ENCODE assay signal across 35 cellular contexts in the genomic region with DNA sequence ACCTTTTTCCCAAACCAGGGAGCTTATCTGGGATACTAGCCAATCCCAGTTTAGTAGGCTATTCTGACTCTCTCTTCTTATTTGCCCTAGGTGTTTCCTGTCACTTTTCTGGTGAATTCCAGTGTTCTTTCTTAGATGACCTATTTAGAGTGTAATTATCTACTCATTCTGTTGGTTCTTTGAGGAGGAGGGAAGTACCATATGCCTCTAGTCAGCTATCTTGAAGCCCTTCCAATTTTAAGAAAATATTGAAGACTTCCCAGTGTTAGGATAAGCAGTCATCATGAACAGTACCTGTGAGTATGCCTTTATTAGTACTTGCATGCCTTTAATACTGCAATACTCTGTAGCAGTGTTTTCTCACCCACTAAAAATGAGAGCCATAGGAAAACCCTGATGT.
"Had no signal": no experiment of that assay in that cellular context is flagged by ENCODE, and none has a peak within 500 bp of the region (broad histone marks: within the 10 kb centered on the region; RNA-seq: fewer than 3 reads in every experiment).

No MANE protein-coding gene starts in this region.

- H3K27ac Mint-ChIP-seq: activated B cell treated with CpG ODN at 0.5 μM for 24 hours; activated CD8-positive, alpha-beta T cell treated with anti-CD3 and anti-CD28 coated beads for 36 hours; activated naive CD4-positive, alpha-beta T cell treated with anti-CD3 and anti-CD28 coated beads for 36 hours; activated naive CD4-positive, alpha-beta T cell treated with anti-CD3 and anti-CD28 coated beads, Interleukin-2, amount 50 U/mL, for 24 hours; activated naive CD8-positive, alpha-beta T cell treated with anti-CD3 and anti-CD28 coated beads for 36 hours; activated naive CD8-positive, alpha-beta T cell treated with anti-CD3 and anti-CD28 coated beads, Interleukin-2, amount 50 U/mL, for 24 hours; activated T-helper 1 cell treated with anti-CD3 and anti-CD28 coated beads, Interleukin-12 subunit alpha, Interleukin-12 subunit beta, Interleukin-2, Interleukin-4 antibody, amounts not matched to agents 30 ng/mL and 10 ng/mL and 1 ng/mL, durations not matched to agents 14 hours and 24 hours and 36 hours; activated T-helper 2 cell treated with anti-CD3 and anti-CD28 coated beads, Interferon-gamma antibody, Interleukin-2, Interleukin-4, amounts not matched to agents 10 μg/mL and 5 μg/mL and 100 μg/mL, durations not matched to agents 14 hours and 24 hours and 36 hours; brain; effector memory CD8-positive, alpha-beta T cell; T-helper 17 cell; T-helper 2 cell treated with Interferon-gamma antibody and Interleukin-4, amounts not matched to agents 5 μg/mL and 100 μg/mL, for 36 hours had no signal

- H3K27me3 Mint-ChIP-seq: activated B cell treated with CpG ODN at 0.5 μM for 24 hours; activated CD8-positive, alpha-beta T cell treated with anti-CD3 and anti-CD28 coated beads for 36 hours; activated naive CD4-positive, alpha-beta T cell treated with anti-CD3 and anti-CD28 coated beads, Interleukin-2, amount 50 U/mL, for 24 hours; activated naive CD8-positive, alpha-beta T cell treated with anti-CD3 and anti-CD28 coated beads for 36 hours; activated naive CD8-positive, alpha-beta T cell treated with anti-CD3 and anti-CD28 coated beads, Interleukin-2, amount 50 U/mL, for 24 hours; brain; effector memory CD8-positive, alpha-beta T cell; T-helper 17 cell had no signal

- H3K9me3 Mint-ChIP-seq: activated CD8-positive, alpha-beta T cell treated with anti-CD3 and anti-CD28 coated beads for 36 hours; brain had no signal

- H3K36me3 Mint-ChIP-seq: activated naive CD4-positive, alpha-beta T cell treated with anti-CD3 and anti-CD28 coated beads, Interleukin-2, amount 50 U/mL, for 24 hours; activated naive CD8-positive, alpha-beta T cell treated with anti-CD3 and anti-CD28 coated beads for 36 hours; brain had no signal

- H3K36me3 ChIP-seq: adrenal gland, breast epithelium, cardiac muscle cell, esophagus muscularis mucosa, gastroesophageal sphincter, heart right ventricle, WERI-Rb-1 had no signal

- H3K4me1 Mint-ChIP-seq: activated B cell treated with CpG ODN at 0.5 μM for 24 hours; activated naive CD4-positive, alpha-beta T cell treated with anti-CD3 and anti-CD28 coated beads, Interleukin-2, amount 50 U/mL, for 24 hours; activated naive CD8-positive, alpha-beta T cell treated with anti-CD3 and anti-CD28 coated beads for 36 hours; activated naive CD8-positive, alpha-beta T cell treated with anti-CD3 and anti-CD28 coated beads, Interleukin-2, amount 50 U/mL, for 24 hours; brain; T-helper 17 cell had no signal

- H3K27ac ChIP-seq: adrenal gland, breast epithelium, cardiac muscle cell, esophagus muscularis mucosa, gastroesophageal sphincter, heart right ventricle, WERI-Rb-1 had no signal

- H3K4me3 ChIP-seq: adrenal gland, breast epithelium, cardiac muscle cell, esophagus muscularis mucosa, gastroesophageal sphincter, heart right ventricle had no signal

- DNase-seq: activated B cell treated with CpG ODN at 0.5 μM for 24 hours; activated CD4-positive, alpha-beta T cell treated with anti-CD3 and anti-CD28 coated beads for 48 hours; activated CD4-positive, alpha-beta T cell treated with anti-CD3 and anti-CD28 coated beads, Interleukin-2, amount 50 U/mL, for 1 hour; activated CD4-positive, alpha-beta T cell treated with anti-CD3 and anti-CD28 coated beads, Interleukin-2, amount 50 U/mL, for 48 hours; activated CD8-positive, alpha-beta memory T cell treated with anti-CD3 and anti-CD28 coated beads for 24 hours; activated CD8-positive, alpha-beta T cell treated with anti-CD3 and anti-CD28 coated beads for 36 hours; activated effector memory CD4-positive, alpha-beta T cell treated with anti-CD3 and anti-CD28 coated beads, Interleukin-2, amount 50 U/mL, for 16 hours; activated naive CD4-positive, alpha-beta T cell treated with anti-CD3 and anti-CD28 coated beads for 36 hours; activated naive CD8-positive, alpha-beta T cell treated with anti-CD3 and anti-CD28 coated beads for 36 hours; activated naive CD8-positive, alpha-beta T cell treated with anti-CD3 and anti-CD28 coated beads, Interleukin-2, amount 50 U/mL, for 24 hours; activated T-cell treated with anti-CD3 and anti-CD28 coated beads, Interleukin-2, amount 50 U/mL, for 48 hours; adrenal gland; amygdala; central memory CD4-positive, alpha-beta T cell; cortex of kidney; dermis blood vessel endothelial cell; effector CD4-positive, alpha-beta T cell; effector memory CD8-positive, alpha-beta T cell; erythroblast; foreskin melanocyte; heart right ventricle; T-helper 1 cell; T-helper 17 cell; T1000; WERI-Rb-1 had no signal

- H3K9me3 ChIP-seq: adrenal gland, breast epithelium, esophagus muscularis mucosa, gastroesophageal sphincter, heart right ventricle had no signal

- H3K4me1 ChIP-seq: adrenal gland, breast epithelium had no signal

- ATAC-seq: activated CD4-positive, CD25-positive, alpha-beta regulatory T cell treated with anti-CD3 and anti-CD28 coated beads, Interleukin-2, amount 50 U/mL, for 24 hours; activated CD8-positive, alpha-beta T cell treated with anti-CD3 and anti-CD28 coated beads for 36 hours; activated naive CD8-positive, alpha-beta T cell treated with anti-CD3 and anti-CD28 coated beads, Interleukin-2, amount 50 U/mL, for 24 hours; effector memory CD8-positive, alpha-beta T cell; gastroesophageal sphincter; T-helper 17 cell had no signal

- H3K4me3 Mint-ChIP-seq: activated B cell treated with CpG ODN at 0.5 μM for 24 hours; activated CD8-positive, alpha-beta T cell treated with anti-CD3 and anti-CD28 coated beads for 36 hours; activated naive CD4-positive, alpha-beta T cell treated with anti-CD3 and anti-CD28 coated beads for 36 hours; activated naive CD4-positive, alpha-beta T cell treated with anti-CD3 and anti-CD28 coated beads, Interleukin-2, amount 50 U/mL, for 24 hours; activated naive CD8-positive, alpha-beta T cell treated with anti-CD3 and anti-CD28 coated beads for 36 hours; activated naive CD8-positive, alpha-beta T cell treated with anti-CD3 and anti-CD28 coated beads, Interleukin-2, amount 50 U/mL, for 24 hours; activated T-helper 1 cell treated with anti-CD3 and anti-CD28 coated beads, Interleukin-12 subunit alpha, Interleukin-12 subunit beta, Interleukin-2, Interleukin-4 antibody, amounts not matched to agents 30 ng/mL and 10 ng/mL and 1 ng/mL, durations not matched to agents 14 hours and 24 hours and 36 hours; brain; effector memory CD8-positive, alpha-beta T cell; T-helper 17 cell; T-helper 2 cell treated with Interferon-gamma antibody and Interleukin-4, amounts not matched to agents 5 μg/mL and 100 μg/mL, for 36 hours had no signal

- H3K27me3 ChIP-seq: adrenal gland, breast epithelium, cardiac muscle cell, esophagus muscularis mucosa, gastroesophageal sphincter, heart right ventricle had no signal
